19 cellular contexts compared by ENCODE assay signal in genomic region chr2:176154853-176155252, GRCh38. TPM values are rescaled to one million over a fixed set of nuclear protein-coding genes. Genes with fewer than 3 reads are reported as not detected.
A peak's percentile ranks its signal among the peaks of the same experiment; 100 is the strongest.
DNase-seq lines count a peak whose midpoint lies in the region; FAIRE-seq and TF ChIP-seq lines count a peak whose summit lies in the region.
"Had no signal": no experiment of that assay in that cellular context is flagged by ENCODE, and none has a peak within 500 bp of the region (broad histone marks: within the 10 kb centered on the region; RNA-seq: fewer than 3 reads in every experiment).

No MANE protein-coding gene starts in this region.

- no peak overlapping the region for H3K14ac ChIP-seq in H1 (ENCODE audit: insufficient read length)

- TF ChIP-seq POLR2A in H1 (IDR thresholded peaks at IDR 0.05; ENCODE audit: control extremely low read depth in 1 of 2, low read depth in 2 of 2, low read length in 2 of 2) (no peak), transverse colon (IDR thresholded peaks at IDR 0.05) (no peak)

- H2AK5ac ChIP-seq in H1 (ENCODE audit: low read depth, low read length): no peak overlapping the region

- H3K36me3 ChIP-seq in SK-N-MC (ENCODE audit: insufficient read depth, low read length) (peaks cover 12% of the 10 kb centered on the region; the same call in 1 of the 2 replicates), H1 (ENCODE audit: control insufficient read depth in 2 of 4, insufficient read depth in 4 of 4, low read length in 3 of 4) (peaks cover 0 to 12% (median 0%) of the 10 kb centered on the region in 4 experiments; a peak in 1 of 8 replicates), transverse colon (peaks cover 0 to 8% (median 0%) of the 10 kb centered on the region in 4 donors)
- H3K36me3 ChIP-seq: BE2C had no signal

- H3K4me1 ChIP-seq in H1 (replicated peaks in 1 of 4; ENCODE audit: control insufficient read depth in 3 of 4, insufficient read depth in 4 of 4, low read length in 3 of 4) (peaks cover 0 to 7% (median 4%) of the 10 kb centered on the region in 4 experiments; a peak in 4 of 7 replicates), transverse colon (peaks cover 4 to 31% (median 17%) of the 10 kb centered on the region in 4 donors)
- H3K4me1 ChIP-seq: A549, BE2C had no signal

- no peak overlapping the region for H2AFZ ChIP-seq in H1 (ENCODE audit: low read length)
- H2AFZ ChIP-seq: GM23248 had no signal

- FAIRE-seq in H1 (lab: Jason Lieb, UNC): peak; percentile 42
- FAIRE-seq: A549, G401.6, GM12891 had no signal

- no peak overlapping the region for H2BK20ac ChIP-seq in H1 (ENCODE audit: low read length)

- intact Hi-C loops in transverse colon (cut with DNase I; ENCODE audit: low total_unique reads): no loop called here

- H3K27me3 ChIP-seq in H1 (replicated peaks in 1 of 4; ENCODE audit: control insufficient read depth in 3 of 4, extremely low read depth in 1 of 4, insufficient read depth in 3 of 4, low read length in 3 of 4): peaks cover 98 to 100% (median 100%) of the 10 kb centered on the region in 4 experiments
- peaks cover 61% of the 10 kb centered on the region for H3K27me3 ChIP-seq in transverse colon
- H3K27me3 ChIP-seq: BE2C had no signal

- no peaks in the 10 kb centered on the region for H3K23me2 ChIP-seq in H1 (ENCODE audit: low read depth, low read length)

- in situ Hi-C loops in transverse colon (cut with MboI; ENCODE audit: low pct_ligation_motif_present in 1 of 4, low pct_unique_long_range_greater_than_20kb in 1 of 4, low sequenced_read_pairs in 3 of 4): no loop called here

- peaks cover 4% of the 10 kb centered on the region for H3K27me3 Mint-ChIP-seq in nephron (ENCODE audit: low read depth)
- peaks cover 84% of the 10 kb centered on the region for H3K27me3 Mint-ChIP-seq in T-helper 2 cell treated with Interferon-gamma antibody and Interleukin-4, amounts not matched to agents 5 μg/mL and 100 μg/mL, for 36 hours (ENCODE audit: low read depth)

- peak overlapping the region; percentile 95 to 99 (median 96) for H3K27ac Mint-ChIP-seq in nephron
- H3K27ac Mint-ChIP-seq in T-helper 2 cell treated with Interferon-gamma antibody and Interleukin-4, amounts not matched to agents 5 μg/mL and 100 μg/mL, for 36 hours: no peak overlapping the region
- H3K27ac Mint-ChIP-seq: H9 had no signal

- H3K4me3 ChIP-seq in SK-N-MC (no peak overlapping the region), H1 (ENCODE audit: extremely low read depth in 1 of 4, insufficient read depth in 2 of 4, low read depth in 3 of 4, low read length in 4 of 4) (no peak overlapping the region), transverse colon (no peak overlapping the region)
- H3K4me3 ChIP-seq: A549, GM23248 had no signal

- peak overlapping the region; percentile 31; the same call in 1 of the 2 replicates for H3K27ac ChIP-seq in SK-N-MC
- H3K27ac ChIP-seq in H1 (ENCODE audit: low read depth, low read length): no peak overlapping the region
- H3K27ac ChIP-seq in transverse colon: no peak overlapping the region
- H3K27ac ChIP-seq: A549, C4-2B, GM23248 had no signal

- H4K8ac ChIP-seq in H1 (ENCODE audit: extremely low read depth, insufficient read depth, low read length): no peak overlapping the region

- no peak for TF ChIP-seq CTCF in H1 (IDR thresholded peaks at IDR 0.05; ENCODE audit: control extremely low read depth in 1 of 3, insufficient read depth in 1 of 3, low read depth in 1 of 3, low read length in 3 of 3)
- TF ChIP-seq CTCF in nephron (IDR thresholded peaks at IDR 0.05; ENCODE audit: unreplicated experiment in 3 of 3): no peak
- TF ChIP-seq CTCF in transverse colon (IDR thresholded peaks at IDR 0.05): no peak

- H2BK15ac ChIP-seq in H1 (ENCODE audit: low read length): no peak overlapping the region

- H3K9me3 Mint-ChIP-seq in nephron: no peaks in the 10 kb centered on the region
- no peaks in the 10 kb centered on the region for H3K9me3 Mint-ChIP-seq in T-helper 2 cell treated with Interferon-gamma antibody and Interleukin-4, amounts not matched to agents 5 μg/mL and 100 μg/mL, for 36 hours

- H3K4me3 Mint-ChIP-seq in nephron: peak overlapping the region; percentile 81 to 84 (median 83)
- H3K4me3 Mint-ChIP-seq in T-helper 2 cell treated with Interferon-gamma antibody and Interleukin-4, amounts not matched to agents 5 μg/mL and 100 μg/mL, for 36 hours: no peak overlapping the region
- H3K4me3 Mint-ChIP-seq: H9 had no signal

- H3K56ac ChIP-seq in H1 (replicated peaks; ENCODE audit: insufficient read length, low read depth, low read length): no peak overlapping the region

- H3K79me1 ChIP-seq in H1 (ENCODE audit: low read depth, low read length): no peaks in the 10 kb centered on the region

- DNase-seq in SK-N-MC (ENCODE audit: low read depth, low spot score) (no peak), H1 (ENCODE audit: low read depth in 1 of 2, low spot score in 2 of 2) (no peak), DMS 273 (lab: John Stamatoyannopoulos, UW; ENCODE audit: unreplicated experiment) (no peak), transverse colon (no peak)
- no peak for DNase-seq in T-helper 2 cell treated with Interferon-gamma antibody and Interleukin-4, amounts not matched to agents 5 μg/mL and 100 μg/mL, for 36 hours (ENCODE audit: low spot score)
- DNase-seq: BE2C; CD4-positive, alpha-beta memory T cell; DMS153; DMS79 treated with DMSO at 0.1 percent for 48 hours; EL; GM23248; H9 had no signal

- no peak overlapping the region for H2BK120ac ChIP-seq in H1 (replicated peaks; ENCODE audit: low read depth, low read length)

- no peak for TF ChIP-seq RAD21 in H1 (IDR thresholded peaks at IDR 0.05 in 1 of 2, conservative IDR thresholded peaks at IDR 0.05 in 1 of 2; ENCODE audit: low read depth in 2 of 2, low read length in 2 of 2)

- no peak overlapping the region for H4K91ac ChIP-seq in H1 (replicated peaks; ENCODE audit: insufficient read length, low read length)

- 23% methylated on average over 7 of the region's 7 CpGs; no CpG with 5 or more reads in 1 of the 2 experiments for WGBS in H1 (ENCODE audit: extremely low coverage in 1 of 2, insufficient coverage in 1 of 2, insufficient read length in 1 of 2, insufficient replicate concordance in 2 of 2, low coverage in 1 of 2, low lambda C conversion rate in 2 of 2, missing lambda C conversion rate in 1 of 2), 2 experiments
- 76 to 82% methylated on average over 7 of the region's 7 CpGs for WGBS in transverse colon (ENCODE audit: low coverage in 1 of 2), 2 donors

- H2BK5ac ChIP-seq in H1 (ENCODE audit: low read depth, low read length): no peak overlapping the region

- CTCF ChIA-PET in H1 (lab: Charles Lee; ENCODE audit: partially characterized antibody): interaction anchor here (0.7 to 2.3 kb wide), 16 partner anchors 8 to 335 kb away, joined by 3 to 15 read pairs (median 4); partner anchors contain the start of gene HOXD9

- POLR2A ChIA-PET in H1 (lab: Charles Lee; ENCODE audit: partially characterized antibody): interaction anchor here (1.5 to 1.9 kb wide), 2 partner anchors 50 to 67 kb away, joined by 3 to 4 read pairs; no protein-coding TSS in a partner anchor

- H3K18ac ChIP-seq in H1 (ENCODE audit: extremely low read depth, low read length): no peak overlapping the region

- H3K9ac ChIP-seq in SK-N-MC (ENCODE audit: insufficient read length) (no peak overlapping the region), H1 (replicated peaks in 1 of 4; ENCODE audit: extremely low read depth in 1 of 4, low read depth in 3 of 4, low read length in 3 of 4) (no peak overlapping the region)
- H3K9ac ChIP-seq: GM23248 had no signal

- no peaks in the 10 kb centered on the region for H3K79me2 ChIP-seq in H1 (ENCODE audit: control insufficient read depth in 1 of 2, insufficient read depth in 2 of 2, low read length in 2 of 2)

- H3K36me3 Mint-ChIP-seq in nephron (ENCODE audit: low read depth): peaks cover 57% of the 10 kb centered on the region
- H3K36me3 Mint-ChIP-seq in T-helper 2 cell treated with Interferon-gamma antibody and Interleukin-4, amounts not matched to agents 5 μg/mL and 100 μg/mL, for 36 hours (ENCODE audit: low read depth): peaks cover 2% of the 10 kb centered on the region

- H3K4ac ChIP-seq in H1 (replicated peaks; ENCODE audit: insufficient read length, low read depth, low read length): no peak overlapping the region

- peaks cover 19 to 44% of the 10 kb centered on the region in 2 experiments for H4K20me1 ChIP-seq in H1 (replicated peaks in 1 of 2; ENCODE audit: control insufficient read depth in 1 of 2, insufficient read depth in 2 of 2, low read length in 2 of 2)

- no peak overlapping the region for H3K23ac ChIP-seq in H1 (ENCODE audit: insufficient read length)

- H4K5ac ChIP-seq in H1 (ENCODE audit: insufficient read length, low read depth, low read length): no peak overlapping the region

- H3K4me2 ChIP-seq in H1 (ENCODE audit: insufficient read depth in 1 of 2, low read depth in 2 of 2, low read length in 2 of 2): no peak overlapping the region; a peak in 1 of 4 replicates
- H3K4me2 ChIP-seq: A549 had no signal

- TF ChIP-seq EP300 in H1 (IDR thresholded peaks at IDR 0.05; ENCODE audit: borderline replicate concordance in 1 of 2, low read depth in 2 of 2, low read length in 2 of 2): no peak
- TF ChIP-seq EP300 in transverse colon (IDR thresholded peaks at IDR 0.05; ENCODE audit: low read depth): no peak

- no peak overlapping the region for H2BK12ac ChIP-seq in H1 (ENCODE audit: low read depth, low read length)

- peaks cover 69% of the 10 kb centered on the region for H3K4me1 Mint-ChIP-seq in nephron
- no peaks in the 10 kb centered on the region for H3K4me1 Mint-ChIP-seq in T-helper 2 cell treated with Interferon-gamma antibody and Interleukin-4, amounts not matched to agents 5 μg/mL and 100 μg/mL, for 36 hours (ENCODE audit: low read depth)

- H3K9me3 ChIP-seq in SK-N-MC (ENCODE audit: low read depth, low read length): no peaks in the 10 kb centered on the region
- no peaks in the 10 kb centered on the region for H3K9me3 ChIP-seq in H1 (ENCODE audit: insufficient read depth in 2 of 2, low read depth in 1 of 2, low read length in 1 of 2)
- no peaks in the 10 kb centered on the region for H3K9me3 ChIP-seq in transverse colon
- H3K9me3 ChIP-seq: A549, BE2C had no signal

RNA-seq across cellular contexts. Expression of gene HOXD3, which starts 2.3 kb away (rescaled TPM):
- total RNA-seq in H1 (2021; fragmentation: NEBNext Ultra II Directional; extraction: Animal tissue kit (Norgen Biotek cat#: 25700)): not detected in 2 replicates
- not detected in 2 replicates for polyA plus RNA-seq in H1 (2011; rRNA removed)
- polyA plus RNA-seq in H1 (2011; cell fraction: cytosol; rRNA removed): not detected
- not detected for polyA plus RNA-seq in H1 (2011; cell fraction: nucleus; rRNA removed)
- polyA plus RNA-seq in H1 (2012, experiment 1 of 2): not detected in 4 replicates
- not detected for polyA plus RNA-seq in H1 (2012, experiment 2 of 2)
- polyA plus RNA-seq in H1 (2013, experiment 1 of 2): not detected
- polyA plus RNA-seq in H1 (2013, experiment 2 of 2): not detected
- polyA minus RNA-seq in H1 (2011; rRNA and poly(A)+ RNA removed): not detected in 2 replicates
- not detected for polyA minus RNA-seq in H1 (2011; cell fraction: cytosol; rRNA and poly(A)+ RNA removed)
- not detected for polyA minus RNA-seq in H1 (2011; cell fraction: nucleus; rRNA and poly(A)+ RNA removed)
- 10 to 100 TPM in 1 of 4 donors, 1 to 10 TPM in 2, not detected in 1; 2.0 to 15.7 (median 7.6) TPM for total RNA-seq in transverse colon
- total RNA-seq: CD4-positive, alpha-beta memory T cell; H9; HT1080 had no signal
- polyA plus RNA-seq: AG04450; CD4-positive, alpha-beta memory T cell had no signal

RNA-seq across cellular contexts. Expression of gene HOXD4, which starts 3.5 kb away (rescaled TPM):
- total RNA-seq in H1 (2021; fragmentation: NEBNext Ultra II Directional; extraction: Animal tissue kit (Norgen Biotek cat#: 25700)): not detected in 2 replicates
- polyA plus RNA-seq in H1 (2011; rRNA removed): not detected in 2 replicates
- not detected for polyA plus RNA-seq in H1 (2011; cell fraction: cytosol; rRNA removed)
- not detected for polyA plus RNA-seq in H1 (2011; cell fraction: nucleus; rRNA removed)
- polyA plus RNA-seq in H1 (2012, experiment 1 of 2): not detected in 4 replicates
- polyA plus RNA-seq in H1 (2012, experiment 2 of 2): not detected
- not detected for polyA plus RNA-seq in H1 (2013, experiment 1 of 2)
- polyA plus RNA-seq in H1 (2013, experiment 2 of 2): not detected
- polyA minus RNA-seq in H1 (2011; rRNA and poly(A)+ RNA removed): not detected in 2 replicates
- not detected for polyA minus RNA-seq in H1 (2011; cell fraction: cytosol; rRNA and poly(A)+ RNA removed)
- not detected for polyA minus RNA-seq in H1 (2011; cell fraction: nucleus; rRNA and poly(A)+ RNA removed)
- 10 to 100 TPM in 3 of 4 donors, 1 to 10 TPM in 1; 2.2 to 25.5 (median 15.3) TPM for total RNA-seq in transverse colon
- total RNA-seq: CD4-positive, alpha-beta memory T cell; H9; HT1080 had no signal
- polyA plus RNA-seq: AG04450; CD4-positive, alpha-beta memory T cell had no signal

RNA-seq across cellular contexts. Expression of gene HOXD8, which starts 25.3 kb away (rescaled TPM):
- total RNA-seq in H1 (2021; fragmentation: NEBNext Ultra II Directional; extraction: Animal tissue kit (Norgen Biotek cat#: 25700)): not detected in 2 replicates
- polyA plus RNA-seq in H1 (2011; rRNA removed): not detected in 2 replicates
- not detected for polyA plus RNA-seq in H1 (2011; cell fraction: cytosol; rRNA removed)
- not detected for polyA plus RNA-seq in H1 (2011; cell fraction: nucleus; rRNA removed)
- not detected in 4 replicates for polyA plus RNA-seq in H1 (2012, experiment 1 of 2)
- not detected for polyA plus RNA-seq in H1 (2012, experiment 2 of 2)
- polyA plus RNA-seq in H1 (2013, experiment 1 of 2): not detected
- polyA plus RNA-seq in H1 (2013, experiment 2 of 2): not detected
- polyA minus RNA-seq in H1 (2011; rRNA and poly(A)+ RNA removed): not detected in 2 replicates
- polyA minus RNA-seq in H1 (2011; cell fraction: cytosol; rRNA and poly(A)+ RNA removed): not detected
- not detected for polyA minus RNA-seq in H1 (2011; cell fraction: nucleus; rRNA and poly(A)+ RNA removed)
- total RNA-seq in transverse colon: 10 to 100 TPM in 2 of 4 donors, 1 to 10 TPM in 2; 7.8 to 23.5 (median 13.4) TPM
- total RNA-seq: CD4-positive, alpha-beta memory T cell; H9 had no signal
- polyA plus RNA-seq: AG04450; CD4-positive, alpha-beta memory T cell had no signal

RNA-seq across cellular contexts. Expression of gene HOXD9, which starts 32.3 kb away (rescaled TPM):
- not detected in 2 replicates for total RNA-seq in H1 (2021; fragmentation: NEBNext Ultra II Directional; extraction: Animal tissue kit (Norgen Biotek cat#: 25700))
- not detected in 2 replicates for polyA plus RNA-seq in H1 (2011; rRNA removed)
- not detected for polyA plus RNA-seq in H1 (2011; cell fraction: cytosol; rRNA removed)
- polyA plus RNA-seq in H1 (2011; cell fraction: nucleus; rRNA removed): not detected
- polyA plus RNA-seq in H1 (2012, experiment 1 of 2): not detected in 4 replicates
- polyA plus RNA-seq in H1 (2012, experiment 2 of 2): not detected
- not detected for polyA plus RNA-seq in H1 (2013, experiment 1 of 2)
- polyA plus RNA-seq in H1 (2013, experiment 2 of 2): not detected
- not detected in 2 replicates for polyA minus RNA-seq in H1 (2011; rRNA and poly(A)+ RNA removed)
- polyA minus RNA-seq in H1 (2011; cell fraction: cytosol; rRNA and poly(A)+ RNA removed): not detected
- polyA minus RNA-seq in H1 (2011; cell fraction: nucleus; rRNA and poly(A)+ RNA removed): not detected
- 10 to 100 TPM in 2 of 4 donors, 1 to 10 TPM in 2; 2.7 to 13.3 (median 7.5) TPM for total RNA-seq in transverse colon
- total RNA-seq: CD4-positive, alpha-beta memory T cell; H9 had no signal
- polyA plus RNA-seq: AG04450; CD4-positive, alpha-beta memory T cell had no signal

RNA-seq across cellular contexts. Expression of gene HOXD1, which starts 33.6 kb away (rescaled TPM):
- not detected in 2 replicates for total RNA-seq in H1 (2021; fragmentation: NEBNext Ultra II Directional; extraction: Animal tissue kit (Norgen Biotek cat#: 25700))
- 0.03 TPM in 1 of 2 replicates, not detected in the other for polyA plus RNA-seq in H1 (2011; rRNA removed)
- not detected for polyA plus RNA-seq in H1 (2011; cell fraction: cytosol; rRNA removed)
- polyA plus RNA-seq in H1 (2011; cell fraction: nucleus; rRNA removed): not detected
- polyA plus RNA-seq in H1 (2012, experiment 1 of 2): not detected in 4 replicates
- 0.13 TPM for polyA plus RNA-seq in H1 (2012, experiment 2 of 2)
- polyA plus RNA-seq in H1 (2013, experiment 1 of 2): not detected
- 0.02 TPM for polyA plus RNA-seq in H1 (2013, experiment 2 of 2)
- polyA minus RNA-seq in H1 (2011; rRNA and poly(A)+ RNA removed): not detected in 2 replicates
- polyA minus RNA-seq in H1 (2011; cell fraction: cytosol; rRNA and poly(A)+ RNA removed): not detected
- 0.30 TPM for polyA minus RNA-seq in H1 (2011; cell fraction: nucleus; rRNA and poly(A)+ RNA removed)
- 10 to 100 TPM in 1 of 4 donors, 1 to 10 TPM in 3; 4.1 to 12.9 (median 4.5) TPM for total RNA-seq in transverse colon
- total RNA-seq: CD4-positive, alpha-beta memory T cell; H9; HT1080 had no signal
- polyA plus RNA-seq: AG04450; CD4-positive, alpha-beta memory T cell had no signal
